1 cellular context compared by ENCODE assay signal in the genomic region with DNA sequence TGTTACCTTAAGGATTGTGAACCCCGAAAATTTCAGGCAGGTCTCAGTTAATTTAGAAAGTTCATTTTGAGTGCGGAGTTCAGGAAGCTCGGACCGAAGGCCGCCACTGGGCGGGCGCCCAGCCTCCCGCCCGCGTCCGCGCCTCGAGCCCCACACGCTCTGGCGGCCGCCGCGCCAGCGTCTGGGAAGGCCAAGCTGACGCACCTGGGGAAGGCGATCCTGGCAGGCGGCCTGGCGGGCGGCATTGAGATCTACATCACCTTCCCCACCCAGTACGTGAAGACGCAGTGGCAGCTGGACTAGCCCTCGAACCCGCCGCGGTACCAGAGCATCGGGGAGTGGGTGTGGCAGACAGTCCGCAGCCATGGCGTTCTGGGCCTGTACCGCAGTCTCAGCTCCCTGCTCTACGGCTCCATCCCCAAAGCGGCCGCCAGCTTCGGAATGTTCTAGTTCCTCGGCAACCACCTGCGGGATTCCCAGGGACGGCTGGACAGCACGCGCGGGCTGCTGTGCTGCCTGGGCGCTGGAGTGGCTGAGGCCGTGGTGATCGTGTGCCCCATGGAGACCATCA.
TF ChIP-seq lines count a peak whose summit lies in the region.

No MANE protein-coding gene starts in this region.

TF ChIP-seq in WTC11, 78 proteins besides CTCF, POLR2A, EP300 and RAD21:
- TF ChIP-seq ARID4B (CRISPR knock-in tag; IDR thresholded peaks at IDR 0.05; ENCODE audit: borderline replicate concordance) (no peak), CREM (CRISPR knock-in tag; IDR thresholded peaks at IDR 0.05) (no peak), ESRRA (CRISPR knock-in tag; IDR thresholded peaks at IDR 0.05; ENCODE audit: borderline replicate concordance) (no peak), USF2 (CRISPR knock-in tag; IDR thresholded peaks at IDR 0.05) (no peak), KAT7 (CRISPR knock-in tag; IDR thresholded peaks at IDR 0.05; ENCODE audit: borderline replicate concordance) (no peak), E2F4 (CRISPR knock-in tag; IDR thresholded peaks at IDR 0.05; ENCODE audit: borderline replicate concordance, low read depth) (no peak), ZNF532 (CRISPR knock-in tag; IDR thresholded peaks at IDR 0.05; ENCODE audit: borderline replicate concordance) (no peak), FOXP1 (CRISPR knock-in tag; IDR thresholded peaks at IDR 0.05; ENCODE audit: borderline replicate concordance) (no peak), ZNF423 (CRISPR knock-in tag; IDR thresholded peaks at IDR 0.05) (no peak)
- TF ChIP-seq, protein P1, sequence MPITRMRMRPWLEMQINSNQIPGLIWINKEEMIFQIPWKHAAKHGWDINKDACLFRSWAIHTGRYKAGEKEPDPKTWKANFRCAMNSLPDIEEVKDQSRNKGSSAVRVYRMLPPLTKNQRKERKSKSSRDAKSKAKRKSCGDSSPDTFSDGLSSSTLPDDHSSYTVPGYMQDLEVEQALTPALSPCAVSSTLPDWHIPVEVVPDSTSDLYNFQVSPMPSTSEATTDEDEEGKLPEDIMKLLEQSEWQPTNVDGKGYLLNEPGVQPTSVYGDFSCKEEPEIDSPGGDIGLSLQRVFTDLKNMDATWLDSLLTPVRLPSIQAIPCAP (CRISPR knock-in tag; IDR thresholded peaks at IDR 0.05), result no peak
- TF ChIP-seq, protein P2, sequence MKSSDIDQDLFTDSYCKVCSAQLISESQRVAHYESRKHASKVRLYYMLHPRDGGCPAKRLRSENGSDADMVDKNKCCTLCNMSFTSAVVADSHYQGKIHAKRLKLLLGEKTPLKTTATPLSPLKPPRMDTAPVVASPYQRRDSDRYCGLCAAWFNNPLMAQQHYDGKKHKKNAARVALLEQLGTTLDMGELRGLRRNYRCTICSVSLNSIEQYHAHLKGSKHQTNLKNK (CRISPR knock-in tag; IDR thresholded peaks at IDR 0.05), result no peak
